12 cellular contexts compared by ENCODE assay signal in the genomic region with DNA sequence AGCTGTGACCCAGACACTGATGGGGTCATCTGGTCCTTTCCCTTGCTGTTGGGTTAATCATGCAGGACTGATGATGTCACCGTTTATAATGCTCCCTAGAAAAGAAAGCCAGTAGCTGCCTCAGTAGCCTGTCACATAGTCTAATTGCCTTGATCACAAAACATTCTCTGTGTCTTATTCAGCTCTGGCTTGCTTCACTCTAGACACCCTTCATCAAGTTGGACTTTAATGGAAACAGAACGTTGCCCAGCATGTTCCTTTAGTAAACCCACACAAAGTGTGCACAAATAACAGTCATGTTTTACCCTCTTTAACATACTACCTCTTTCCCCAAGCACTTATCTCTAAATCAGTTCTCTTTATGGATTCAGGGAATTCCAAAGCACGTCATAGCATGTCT.
DNase-seq lines count a peak whose midpoint lies in the region; ATAC-seq and TF ChIP-seq lines count a peak whose summit lies in the region.
"Had no signal": no experiment of that assay in that cellular context is flagged by ENCODE, and none has a peak within 500 bp of the region (broad histone marks: within the 10 kb centered on the region; RNA-seq: fewer than 3 reads in every experiment).

No MANE protein-coding gene starts in this region.

- no peaks in the 10 kb centered on the region for H3K4me1 ChIP-seq in upper lobe of left lung

- no peaks in the 10 kb centered on the region for H3K9me3 ChIP-seq in upper lobe of left lung

- no peak overlapping the region for H3K27ac ChIP-seq in epithelial cell of prostate
- no peak overlapping the region for H3K27ac ChIP-seq in upper lobe of left lung

- TF ChIP-seq CTCF in upper lobe of left lung (IDR thresholded peaks at IDR 0.05) = no peak

- TF ChIP-seq EP300 in upper lobe of left lung (IDR thresholded peaks at IDR 0.05) = no peak

- intact Hi-C loops in Right ventricle myocardium superior (cut with DNase I) (no loop called here), cardiac septum (cut with DNase I) (loop anchor here (5.0 kb wide), 1 partner anchor 171 kb away; a partner anchor contains a TSS)

- ATAC-seq in Right ventricle myocardium superior (ENCODE audit: poor library complexity) = peak; percentile 36
- ATAC-seq in HG02938 (IDR thresholded peaks at IDR 0.05; ENCODE audit: unreplicated experiment) = no peak
- ATAC-seq in upper lobe of left lung (ENCODE audit: low FRiP score in 2 of 2) = no peak
- ATAC-seq in activated CD4-positive, CD25-positive, alpha-beta regulatory T cell treated with anti-CD3 and anti-CD28 coated beads, Interleukin-2, amount 50 U/mL, for 24 hours = no peak
- no peak for ATAC-seq in GM19463 (IDR thresholded peaks at IDR 0.05; ENCODE audit: unreplicated experiment)

- DNase-seq in Right ventricle myocardium superior (no peak), cardiac septum (ENCODE audit: low spot score) (no peak), epithelial cell of prostate (ENCODE audit: low read depth, low spot score) (peak; percentile 26), midbrain (lab: John Stamatoyannopoulos, UW) (peak; percentile 50), upper lobe of left lung (no peak)
- DNase-seq: activated CD4-positive, CD25-positive, alpha-beta regulatory T cell treated with anti-CD3 and anti-CD28 coated beads, Interleukin-2, amount 50 U/mL, for 72 hours; activated T-cell treated with anti-CD3 and anti-CD28 coated beads, Interleukin-2, amount 50 U/mL, for 48 hours; naive B cell; NCI-H1105 had no signal

- WGBS in upper lobe of left lung, 2 donors = 38 to 50% methylated on average over 3 of the region's 3 CpGs

- no peaks in the 10 kb centered on the region for H3K36me3 ChIP-seq in upper lobe of left lung

- H3K27me3 ChIP-seq in upper lobe of left lung = no peaks in the 10 kb centered on the region

- TF ChIP-seq POLR2A in upper lobe of left lung (IDR thresholded peaks at IDR 0.05) = no peak

- no peak overlapping the region for H3K4me3 ChIP-seq in upper lobe of left lung

Comparison
In these comparisons a context has a peak if more than half of its experiments do, and no peak if none do; other contexts are left out.
1. DNase-seq: peak in epithelial cell of prostate (single experiment) and midbrain (single experiment); none in Right ventricle myocardium superior (single experiment), cardiac septum (single experiment) and upper lobe of left lung (0 of 2).